10 cellular contexts compared by ENCODE assay signal in genomic region chr16:70199170-70199569, GRCh38. TPM values are rescaled to one million over a fixed set of nuclear protein-coding genes. Genes with fewer than 3 reads are reported as not detected.
DNase-seq lines count a peak whose midpoint lies in the region; TF ChIP-seq lines count a peak whose summit lies in the region.
"Not testable (repeated sequence)": the region's sequence is repeated elsewhere in the genome, so short reads cannot be mapped to it uniquely, and the experiment has no call there.
"Had no signal": no experiment of that assay in that cellular context is flagged by ENCODE, and none has a peak within 500 bp of the region (broad histone marks: within the 10 kb centered on the region; RNA-seq: fewer than 3 reads in every experiment).

No MANE protein-coding gene starts in this region.

- H3K9me3 Mint-ChIP-seq in Caco-2 (ENCODE audit: unreplicated experiment); brain; neural progenitor cell: not testable (repeated sequence)

- H3F3A ChIP-seq in neural progenitor cell (ENCODE audit: low read depth): not testable (repeated sequence)

- H3K27me3 ChIP-seq in Caco-2 (replicated peaks; ENCODE audit: control insufficient read depth, insufficient read depth, low read length); neural progenitor cell: not testable (repeated sequence)

- not testable (repeated sequence) for TF ChIP-seq CTCF in Caco-2 (IDR thresholded peaks at IDR 0.05; ENCODE audit: insufficient read depth in 1 of 2, low read depth in 1 of 2, low read length in 1 of 2, severe bottlenecking in 1 of 2, unreplicated experiment in 1 of 2); GM20000 (IDR thresholded peaks at IDR 0.05; ENCODE audit: extremely low read depth, missing control alignments); brain (conservative IDR thresholded peaks at IDR 0.05); neural progenitor cell (IDR thresholded peaks at IDR 0.05)

- not testable (repeated sequence) for H3K4me1 ChIP-seq in Caco-2, neural progenitor cell

- not testable (repeated sequence) for H3K36me3 Mint-ChIP-seq in Caco-2 (ENCODE audit: insufficient read depth, unreplicated experiment); brain; neural progenitor cell

- H3K9ac ChIP-seq in neural progenitor cell: not testable (repeated sequence)

- intact Hi-C loops in Caco-2 (cut with micrococcal nuclease; ENCODE audit: unreplicated experiment): not testable (repeated sequence)

- H3K4me1 Mint-ChIP-seq in Caco-2 (ENCODE audit: low read depth, unreplicated experiment); brain; neural progenitor cell: not testable (repeated sequence)

- CTCF ChIA-PET in Caco-2 (lab: Charles Lee): not testable (repeated sequence)

- DNase-seq in Caco-2; neural progenitor cell (ENCODE audit: low spot score): not testable (repeated sequence)
- peak; percentile 0 for DNase-seq in GM20000 (ENCODE audit: low spot score)
- peak; percentile 1 for DNase-seq in RPMI7951 (ENCODE audit: low read depth)
- DNase-seq in germinal center (ENCODE audit: low spot score): peak; percentile 0

- H3K9me3 ChIP-seq in Caco-2; neural progenitor cell (ENCODE audit: low read depth): not testable (repeated sequence)

- POLR2A ChIA-PET in Caco-2 (lab: Charles Lee): not testable (repeated sequence)

- H3K4me3 ChIP-seq in Caco-2 (ENCODE audit: low read depth, low read length); neural progenitor cell: not testable (repeated sequence)

- H3K27ac Mint-ChIP-seq in Caco-2 (ENCODE audit: unreplicated experiment): not testable (repeated sequence)
- peak overlapping the region in 3 of 5 experiments; percentile 18 to 81 (median 20) for H3K27ac Mint-ChIP-seq in brain
- H3K27ac Mint-ChIP-seq in neural progenitor cell: peak overlapping the region; percentile 46

- TSS peak; percentile 41 for BruUV-seq in Caco-2 (replicated peaks; lab: Mats Ljungman, UMichigan)

- not testable (repeated sequence) for H3K79me2 ChIP-seq in neural progenitor cell (ENCODE audit: low read depth)

- H3K4me3 Mint-ChIP-seq in Caco-2 (ENCODE audit: unreplicated experiment); brain; neural progenitor cell: not testable (repeated sequence)

- not testable (repeated sequence) for H3K27ac ChIP-seq in neural progenitor cell

- H3K4me2 ChIP-seq in neural progenitor cell: not testable (repeated sequence)

- H3K27me3 Mint-ChIP-seq in Caco-2 (ENCODE audit: insufficient read depth, unreplicated experiment); brain; neural progenitor cell (ENCODE audit: insufficient read depth, low read depth): not testable (repeated sequence)

- not testable (repeated sequence) for H4K20me1 ChIP-seq in neural progenitor cell (ENCODE audit: low read depth)

- not testable (repeated sequence) for H3K36me3 ChIP-seq in Caco-2 (ENCODE audit: control insufficient read depth, insufficient read depth, low read length); neural progenitor cell

- not testable (repeated sequence) for H2AFZ ChIP-seq in neural progenitor cell (replicated peaks)

RNA-seq across cellular contexts. Expression of gene CLEC18C, which starts 25.6 kb away (rescaled TPM):
- total RNA-seq in Caco-2 (2022) (0.50 TPM in 1 of 2 replicates, not detected in the other), neural progenitor cell (ENCODE audit: low replicate concordance) (0.51 and 3.8 TPM in 2 replicates)
- total RNA-seq in RPMI7951 (2014; rRNA removed; shearing (Covaris generic)): not detected in 2 replicates
- polyA plus RNA-seq in brain (ENCODE audit: insufficient read depth, low read depth, low replicate concordance): 0.93 TPM
- total RNA-seq: G401, H1 had no signal
- polyA plus RNA-seq: AG04450, GM23248 had no signal

RNA-seq across cellular contexts. Expression of gene EXOSC6, which starts 52.6 kb away (rescaled TPM):
- total RNA-seq in Caco-2 (2022) (33.6 and 34.6 TPM in 2 replicates), neural progenitor cell (ENCODE audit: low replicate concordance) (26.7 and 27.1 TPM in 2 replicates)
- total RNA-seq in RPMI7951 (2014; rRNA removed; shearing (Covaris generic)): 10.0 and 14.6 TPM in 2 replicates
- polyA plus RNA-seq in brain (ENCODE audit: insufficient read depth, low read depth, low replicate concordance): 14.5 TPM
